27 cellular contexts compared by ENCODE assay signal in genomic region chrX:92247076-92247475, GRCh38.
DNase-seq lines count a peak whose midpoint lies in the region; TF ChIP-seq lines count a peak whose summit lies in the region.
"Had no signal": no experiment of that assay in that cellular context is flagged by ENCODE, and none has a peak within 500 bp of the region (broad histone marks: within the 10 kb centered on the region; RNA-seq: fewer than 3 reads in every experiment).

No MANE protein-coding gene starts in this region.

- no peak overlapping the region for H3K27ac ChIP-seq in sigmoid colon
- H3K27ac ChIP-seq in thyroid gland = no peak overlapping the region
- no peak overlapping the region for H3K27ac ChIP-seq in esophagus squamous epithelium
- H3K27ac ChIP-seq: dorsolateral prefrontal cortex, epithelial cell of prostate, stomach, upper lobe of left lung had no signal

- CTCF ChIA-PET in activated naive CD4-positive, alpha-beta T cell treated with anti-CD3 and anti-CD28 coated beads for 36 hours (lab: Charles Lee) = no interaction called here

- H3K4me3 ChIP-seq in astrocyte of the spinal cord (ENCODE audit: low read depth, low read length) = no peak overlapping the region
- no peak overlapping the region for H3K4me3 ChIP-seq in sigmoid colon
- H3K4me3 ChIP-seq in thyroid gland (replicated peaks in 1 of 3) = no peak overlapping the region
- H3K4me3 ChIP-seq in esophagus squamous epithelium = no peak overlapping the region
- H3K4me3 ChIP-seq: dorsolateral prefrontal cortex, HAP-1, stomach, upper lobe of left lung had no signal

- no peak overlapping the region for H3K4me3 Mint-ChIP-seq in activated naive CD4-positive, alpha-beta T cell treated with anti-CD3 and anti-CD28 coated beads for 36 hours
- H3K4me3 Mint-ChIP-seq: central memory CD8-positive, alpha-beta T cell had no signal

- H3K27ac Mint-ChIP-seq in activated naive CD4-positive, alpha-beta T cell treated with anti-CD3 and anti-CD28 coated beads for 36 hours = no peak overlapping the region

- DNase-seq in AG08396 (ENCODE audit: low spot score) (peak; percentile 23), LHCN-M2 (ENCODE audit: low read depth) (peak; percentile 0), astrocyte of the spinal cord (ENCODE audit: low read depth, low spot score) (peak; percentile 43), kidney tubule cell (ENCODE audit: low spot score) (peak; percentile 79), sigmoid colon (no peak), thyroid gland (no peak), esophagus squamous epithelium (lab: John Stamatoyannopoulos, UW) (no peak)
- no peak for DNase-seq in activated naive CD4-positive, alpha-beta T cell treated with anti-CD3 and anti-CD28 coated beads for 36 hours
- DNase-seq: activated CD4-positive, CD25-positive, alpha-beta regulatory T cell treated with anti-CD3 and anti-CD28 coated beads, Interleukin-2, amount 50 U/mL, for 72 hours; activated naive CD4-positive, alpha-beta T cell; activated T-cell treated with anti-CD3 and anti-CD28 coated beads, Interleukin-2, amount 50 U/mL, for 1 hour; amniotic stem cell; C1 segment of cervical spinal cord; dorsolateral prefrontal cortex; KG1; NCI-H1694 treated with DMSO at 0.1 percent for 48 hours; NCI-H2227 treated with DMSO at 0.1 percent for 48 hours; NCI-H748 treated with DMSO at 0.1 percent for 48 hours; occipital lobe; retina; SHP77 treated with DMSO at 0.1 percent for 48 hours; stimulated activated CD4-positive, alpha-beta T cell treated with anti-CD3 and anti-CD28 coated beads, Interleukin-12 subunit alpha, Interleukin-12 subunit beta, amount 100 ng/mL, for 4 hours; stomach; upper lobe of left lung had no signal

- in situ Hi-C loops in astrocyte of the spinal cord (cut with HindIII; ENCODE audit: low sequenced_read_pairs) = no loop called here

- H3K36me3 Mint-ChIP-seq in activated naive CD4-positive, alpha-beta T cell treated with anti-CD3 and anti-CD28 coated beads for 36 hours (ENCODE audit: low read depth) = no peaks in the 10 kb centered on the region

- H3K27me3 ChIP-seq in sigmoid colon (no peaks in the 10 kb centered on the region), thyroid gland (no peaks in the 10 kb centered on the region), esophagus squamous epithelium (peaks cover 0 to 4% (median 0%) of the 10 kb centered on the region in 4 donors)
- H3K27me3 ChIP-seq: stomach, upper lobe of left lung had no signal

- WGBS in sigmoid colon, 2 donors = 95 to 97% methylated on average over 2 of the region's 2 CpGs
- WGBS in thyroid gland, 2 donors = 96 to 100% methylated on average over 2 of the region's 2 CpGs
- WGBS in esophagus squamous epithelium, 2 donors = 97 to 98% methylated on average over 2 of the region's 2 CpGs

- H3K36me3 ChIP-seq in sigmoid colon (no peaks in the 10 kb centered on the region), thyroid gland (no peaks in the 10 kb centered on the region), esophagus squamous epithelium (no peaks in the 10 kb centered on the region)
- H3K36me3 ChIP-seq: HAP-1, stomach, upper lobe of left lung had no signal

- intact Hi-C loops in sigmoid colon (cut with DNase I) (no loop called here), thyroid gland (cut with DNase I) (no loop called here), esophagus squamous epithelium (cut with DNase I) (no loop called here)
- intact Hi-C loops in activated naive CD4-positive, alpha-beta T cell treated with anti-CD3 and anti-CD28 coated beads for 36 hours (cut with micrococcal nuclease) = no loop called here

- no peaks in the 10 kb centered on the region for H3K4me1 Mint-ChIP-seq in activated naive CD4-positive, alpha-beta T cell treated with anti-CD3 and anti-CD28 coated beads for 36 hours (ENCODE audit: low read depth)
- H3K4me1 Mint-ChIP-seq: central memory CD8-positive, alpha-beta T cell had no signal

- no peak for TF ChIP-seq EP300 in sigmoid colon (IDR thresholded peaks at IDR 0.05)

- no peaks in the 10 kb centered on the region for H3K27me3 Mint-ChIP-seq in activated naive CD4-positive, alpha-beta T cell treated with anti-CD3 and anti-CD28 coated beads for 36 hours (ENCODE audit: low read depth)
- H3K27me3 Mint-ChIP-seq: central memory CD8-positive, alpha-beta T cell had no signal

- H3K9me3 ChIP-seq in sigmoid colon (no peaks in the 10 kb centered on the region), thyroid gland (no peaks in the 10 kb centered on the region), esophagus squamous epithelium (no peaks in the 10 kb centered on the region)
- H3K9me3 ChIP-seq: HAP-1, stomach, upper lobe of left lung had no signal

- TF ChIP-seq CTCF in astrocyte of the spinal cord (IDR thresholded peaks at IDR 0.05; ENCODE audit: low read depth, low read length) = no peak
- TF ChIP-seq CTCF in sigmoid colon (IDR thresholded peaks at IDR 0.05) = no peak
- no peak for TF ChIP-seq CTCF in thyroid gland (IDR thresholded peaks at IDR 0.05)
- TF ChIP-seq CTCF in esophagus squamous epithelium (IDR thresholded peaks at IDR 0.05) = no peak

- no peaks in the 10 kb centered on the region for H3K9me3 Mint-ChIP-seq in activated naive CD4-positive, alpha-beta T cell treated with anti-CD3 and anti-CD28 coated beads for 36 hours
- H3K9me3 Mint-ChIP-seq: central memory CD8-positive, alpha-beta T cell had no signal

- H3K4me1 ChIP-seq in sigmoid colon = no peaks in the 10 kb centered on the region
- H3K4me1 ChIP-seq in thyroid gland = no peaks in the 10 kb centered on the region
- no peaks in the 10 kb centered on the region for H3K4me1 ChIP-seq in esophagus squamous epithelium
- H3K4me1 ChIP-seq: stomach, upper lobe of left lung had no signal

- TF ChIP-seq POLR2A in sigmoid colon (IDR thresholded peaks at IDR 0.05) (no peak), thyroid gland (IDR thresholded peaks at IDR 0.05) (no peak), esophagus squamous epithelium (IDR thresholded peaks at IDR 0.05) (no peak)

Comparison
In these comparisons a context has a peak if more than half of its experiments do, and no peak if none do; other contexts are left out.
1. DNase-seq: peak in AG08396 (single experiment), LHCN-M2 (single experiment), astrocyte of the spinal cord (single experiment) and kidney tubule cell (single experiment); none in sigmoid colon (single experiment), thyroid gland (0 of 2), activated naive CD4-positive, alpha-beta T cell treated with anti-CD3 and anti-CD28 coated beads for 36 hours (single experiment) and esophagus squamous epithelium (single experiment).